ENCODE assay signal across 1 cellular context in genomic region chr11:112115389-112115788, GRCh38.
TF ChIP-seq lines count a peak whose summit lies in the region.

No MANE protein-coding gene starts in this region.

TF ChIP-seq in HCT116, 20 proteins besides CTCF, POLR2A, EP300 and RAD21:
- TF ChIP-seq, protein P1, sequence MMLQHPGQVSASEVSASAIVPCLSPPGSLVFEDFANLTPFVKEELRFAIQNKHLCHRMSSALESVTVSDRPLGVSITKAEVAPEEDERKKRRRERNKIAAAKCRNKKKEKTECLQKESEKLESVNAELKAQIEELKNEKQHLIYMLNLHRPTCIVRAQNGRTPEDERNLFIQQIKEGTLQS (IDR thresholded peaks at IDR 0.05): no peak
- no peak for TF ChIP-seq EGR1 (IDR thresholded peaks at IDR 0.05; ENCODE audit: low read depth)
